Comparison of ENCODE assay signal across 1 cellular context in genomic region chr12:110365743-110366473, GRCh38.
TF ChIP-seq lines count a peak whose summit lies in the region.

No MANE protein-coding gene starts in this region.

TF ChIP-seq in IMR-90, 13 proteins besides CTCF, POLR2A, EP300 and RAD21:
- TF ChIP-seq BHLHE40 (IDR thresholded peaks at IDR 0.05; ENCODE audit: low read depth, low read length): no peak
- TF ChIP-seq MAZ (IDR thresholded peaks at IDR 0.05; ENCODE audit: borderline replicate concordance, low read depth, low read length): no peak
- TF ChIP-seq FOS (IDR thresholded peaks at IDR 0.05; ENCODE audit: low read depth, low read length): no peak
- TF ChIP-seq RCOR1 (IDR thresholded peaks at IDR 0.05; ENCODE audit: insufficient replicate concordance, low read length): no peak
- no peak for TF ChIP-seq SMC3 (IDR thresholded peaks at IDR 0.05; ENCODE audit: low read depth, low read length)
- no peak for TF ChIP-seq MAFK (IDR thresholded peaks at IDR 0.05; ENCODE audit: low read depth, low read length)
- TF ChIP-seq CEBPB (IDR thresholded peaks at IDR 0.05; ENCODE audit: low read depth, low read length): no peak
- no peak for TF ChIP-seq NFE2L2 (IDR thresholded peaks at IDR 0.05; ENCODE audit: low read depth, low read length)
- TF ChIP-seq MXI1 (IDR thresholded peaks at IDR 0.05; ENCODE audit: borderline replicate concordance, low read depth, low read length): no peak
- no peak for TF ChIP-seq USF2 (IDR thresholded peaks at IDR 0.05; ENCODE audit: low read depth, low read length)
- TF ChIP-seq CHD1 (IDR thresholded peaks at IDR 0.05; ENCODE audit: low read depth, low read length): no peak
- no peak for TF ChIP-seq ELK1 (IDR thresholded peaks at IDR 0.05; ENCODE audit: borderline replicate concordance, low read depth, low read length)
- no peak for TF ChIP-seq RFX5 (IDR thresholded peaks at IDR 0.05; ENCODE audit: low read depth, low read length)
